Comparison of ENCODE assay signal across 9 cellular contexts in the genomic region with DNA sequence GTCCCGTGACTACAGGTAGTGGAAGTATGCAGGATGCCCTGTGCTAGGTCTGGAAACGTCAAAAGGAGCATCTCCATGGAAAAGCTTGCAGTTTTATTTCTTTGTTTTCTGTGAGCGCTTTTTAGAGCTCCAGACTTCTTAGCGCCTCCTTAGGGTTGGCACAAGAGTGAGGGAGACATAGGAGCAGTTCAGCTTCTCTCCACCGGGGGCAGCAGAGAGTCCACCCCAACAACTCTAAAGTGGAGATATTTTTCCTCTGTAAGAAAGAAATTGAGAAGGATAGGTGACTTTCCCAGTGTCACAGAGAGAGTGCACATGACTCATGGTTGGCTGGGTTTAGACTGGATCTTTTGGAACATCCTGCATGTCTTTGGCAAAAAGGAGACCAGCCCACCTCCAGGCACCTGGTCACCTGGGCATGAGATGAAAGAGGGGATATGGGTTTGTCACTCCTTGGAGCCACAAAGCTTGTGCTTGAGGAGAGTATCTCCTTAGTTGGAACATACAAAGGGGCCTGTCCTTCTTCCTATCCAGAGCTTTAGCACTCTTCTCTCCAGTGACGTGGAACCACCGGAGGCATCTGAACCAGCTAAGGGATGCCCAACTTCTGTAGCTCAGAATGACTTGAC.
DNase-seq lines count a peak whose midpoint lies in the region; ATAC-seq and TF ChIP-seq lines count a peak whose summit lies in the region.
"Had no signal": no experiment of that assay in that cellular context is flagged by ENCODE, and none has a peak within 500 bp of the region (broad histone marks: within the 10 kb centered on the region; RNA-seq: fewer than 3 reads in every experiment).

No MANE protein-coding gene starts in this region.

- TF ChIP-seq RAD21 in SK-N-SH (IDR thresholded peaks at IDR 0.05; ENCODE audit: low read length) = peak; percentile 53

- H3K4me2 ChIP-seq in SK-N-SH = no peak overlapping the region

- intact Hi-C loops in transverse colon (cut with DNase I; ENCODE audit: low total_unique reads) (loop anchor here (5.0 kb wide), 1 partner anchor 1531 kb away; no protein-coding TSS in a partner anchor), stomach (cut with DNase I; ENCODE audit: low total_unique reads) (no loop called here)

- in situ Hi-C loops in transverse colon (cut with MboI; ENCODE audit: low pct_ligation_motif_present in 1 of 4, low pct_unique_long_range_greater_than_20kb in 1 of 4, low sequenced_read_pairs in 3 of 4) = no loop called here

- DNase-seq in AG08396 (ENCODE audit: low spot score) (peak; percentile 16), SK-N-SH (peak; percentile 41), foreskin melanocyte (peak; percentile 10), transverse colon (peak; percentile 26), stomach (no peak), AML-193 (lab: John Stamatoyannopoulos, UW) (no peak)
- DNase-seq: naive B cell had no signal

- TF ChIP-seq POLR2A in transverse colon (IDR thresholded peaks at IDR 0.05) (no peak), stomach (IDR thresholded peaks at IDR 0.05) (no peak)

- no peaks in the 10 kb centered on the region for H3K9me2 ChIP-seq in SK-N-SH

- H3K27ac ChIP-seq in SK-N-SH (ENCODE audit: low read depth in 2 of 2, low read length in 1 of 2) (peak overlapping the region in 1 of 2 experiments; percentile 73; a peak in 2 of 4 replicates), transverse colon (no peak overlapping the region), stomach (no peak overlapping the region)

- no peaks in the 10 kb centered on the region for H3K79me2 ChIP-seq in SK-N-SH (ENCODE audit: insufficient read depth)

- H4K20me1 ChIP-seq in SK-N-SH (ENCODE audit: insufficient read depth) = no peaks in the 10 kb centered on the region

- H3F3A ChIP-seq in SK-N-SH (replicated peaks; ENCODE audit: insufficient read depth) = peaks cover 10% of the 10 kb centered on the region

- CTCF ChIA-PET in SK-N-SH (lab: Yijun Ruan, JAX) = interaction anchor here (0.6 to 3.1 kb wide), 40 partner anchors 8 to 1318 kb away, joined by 3 to 29 read pairs (median 3); no protein-coding TSS in a partner anchor

- H3K4me1 ChIP-seq in SK-N-SH (ENCODE audit: control insufficient read depth in 1 of 2, insufficient read depth in 2 of 2, low read depth in 1 of 2, low read length in 1 of 2) (peaks cover 0 to 4% of the 10 kb centered on the region in 2 experiments; a peak in 2 of 4 replicates), transverse colon (no peaks in the 10 kb centered on the region), stomach (no peaks in the 10 kb centered on the region)

- 0 out of 2 replicates have a peak overlapping the region, but pooled peaks have one; percentile 17 for H2AFZ ChIP-seq in SK-N-SH (ENCODE audit: low read depth)

- peak overlapping the region; percentile 37; the same call in 1 of the 2 replicates for H3K9ac ChIP-seq in SK-N-SH

- POLR2A ChIA-PET in SK-N-SH (lab: Yijun Ruan, JAX) = no interaction called here

- ATAC-seq in HG03139 (IDR thresholded peaks at IDR 0.05; ENCODE audit: unreplicated experiment) = peak; percentile 51

- TF ChIP-seq CTCF in GM12872 (IDR thresholded peaks at IDR 0.05; ENCODE audit: insufficient read depth, low read depth, low read length) (peak; percentile 93), SK-N-SH (IDR thresholded peaks at IDR 0.05) (peak; percentile 87), transverse colon (IDR thresholded peaks at IDR 0.05) (peak; percentile 42 to 87 (median 51)), stomach (IDR thresholded peaks at IDR 0.05) (peak in 2 of 7 experiments; percentile 36 to 48)

- H3K36me3 ChIP-seq in SK-N-SH (replicated peaks in 1 of 2; ENCODE audit: control insufficient read depth in 1 of 2, insufficient read depth in 2 of 2, low read length in 1 of 2) (no peaks in the 10 kb centered on the region), transverse colon (no peaks in the 10 kb centered on the region), stomach (no peaks in the 10 kb centered on the region)

- H3K4me3 ChIP-seq in SK-N-SH (ENCODE audit: low read depth in 2 of 2, low read length in 1 of 2) (peak overlapping the region in 1 of 2 experiments; percentile 32; a peak in 1 of 4 replicates), transverse colon (no peak overlapping the region), stomach (no peak overlapping the region)

- H3K27me3 ChIP-seq in SK-N-SH (ENCODE audit: insufficient read depth) (no peaks in the 10 kb centered on the region), transverse colon (no peaks in the 10 kb centered on the region), stomach (no peaks in the 10 kb centered on the region)

- 30% methylated on average over 5 of the region's 7 CpGs for WGBS in SK-N-SH (ENCODE audit: low lambda C conversion rate)
- 42 to 59% methylated on average over 5 to 7 of the region's 7 CpGs for WGBS in transverse colon (ENCODE audit: low coverage in 1 of 2), 2 donors
- WGBS in stomach, 5 donors = 50 to 65% (median 56%) methylated on average over 7 of the region's 7 CpGs

- TF ChIP-seq EP300 in SK-N-SH (IDR thresholded peaks at IDR 0.05; ENCODE audit: borderline replicate concordance in 1 of 2, low read depth in 1 of 2, low read length in 1 of 2) (no peak), transverse colon (IDR thresholded peaks at IDR 0.05; ENCODE audit: low read depth) (no peak), stomach (IDR thresholded peaks at IDR 0.05) (no peak)

- no peaks in the 10 kb centered on the region for H3K9me3 ChIP-seq in SK-N-SH
- no peaks in the 10 kb centered on the region for H3K9me3 ChIP-seq in transverse colon
- H3K9me3 ChIP-seq in stomach = no peaks in the 10 kb centered on the region

TF ChIP-seq in SK-N-SH, 30 proteins besides CTCF, POLR2A, EP300 and RAD21:
- TF ChIP-seq ELF1 (IDR thresholded peaks at IDR 0.05) (no peak), POLR2AphosphoS5 (IDR thresholded peaks at IDR 0.05; ENCODE audit: low read depth, low read length) (no peak), SMC3 (IDR thresholded peaks at IDR 0.05; ENCODE audit: low read depth, low read length) (peak; percentile 31)

Comparison
In these comparisons a context has a peak if more than half of its experiments do, and no peak if none do; other contexts are left out.
1. DNase-seq: peak in AG08396 (single experiment), SK-N-SH (single experiment), foreskin melanocyte (single experiment) and transverse colon (single experiment); none in stomach (single experiment) and AML-193 (0 of 2).